ENCODE assay signal across 8 cellular contexts in the genomic region with DNA sequence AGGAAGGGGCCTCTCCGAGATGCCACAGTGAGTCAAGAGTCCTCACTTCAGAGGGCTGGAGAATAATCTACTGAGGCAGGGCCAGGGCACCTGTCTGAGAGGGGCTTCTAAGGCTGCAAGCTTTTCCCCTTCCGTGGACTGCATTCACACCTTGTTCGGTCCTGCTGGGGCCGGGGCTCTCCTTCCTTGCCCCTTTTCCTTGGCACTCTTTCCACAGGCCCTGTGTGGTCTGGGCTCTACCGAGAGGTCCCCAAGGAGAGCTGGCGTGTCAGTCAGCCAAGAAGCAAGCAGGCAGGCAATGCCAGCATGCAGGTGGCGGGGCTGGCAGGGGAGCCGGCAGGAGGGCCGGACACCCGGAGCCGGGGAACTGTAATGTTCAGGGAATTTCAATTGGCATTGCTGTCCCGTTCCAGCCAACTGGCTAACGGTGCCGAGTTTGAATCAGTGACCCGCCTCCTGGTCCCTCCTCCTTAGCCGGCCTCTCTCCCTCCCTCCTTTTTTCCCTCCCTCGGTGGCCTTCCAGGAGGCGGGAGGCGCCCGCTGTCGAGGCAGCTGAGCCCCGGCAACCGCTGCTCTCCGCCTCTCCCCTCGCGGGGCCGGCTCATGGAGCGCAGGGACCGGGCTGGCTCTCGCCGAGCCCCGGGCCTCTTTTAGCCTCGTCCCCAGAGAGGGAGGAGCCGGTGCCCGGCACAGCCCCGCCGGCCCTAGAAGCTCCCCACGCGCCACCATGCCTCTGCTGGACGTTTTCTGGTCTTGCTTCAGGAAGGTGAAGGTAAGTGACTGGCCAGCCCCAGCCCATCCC. TPM values are rescaled to one million over a fixed set of nuclear protein-coding genes. Genes with fewer than 3 reads are reported as not detected.
DNase-seq lines count a peak whose midpoint lies in the region; TF ChIP-seq lines count a peak whose summit lies in the region.

A gene with protein sequence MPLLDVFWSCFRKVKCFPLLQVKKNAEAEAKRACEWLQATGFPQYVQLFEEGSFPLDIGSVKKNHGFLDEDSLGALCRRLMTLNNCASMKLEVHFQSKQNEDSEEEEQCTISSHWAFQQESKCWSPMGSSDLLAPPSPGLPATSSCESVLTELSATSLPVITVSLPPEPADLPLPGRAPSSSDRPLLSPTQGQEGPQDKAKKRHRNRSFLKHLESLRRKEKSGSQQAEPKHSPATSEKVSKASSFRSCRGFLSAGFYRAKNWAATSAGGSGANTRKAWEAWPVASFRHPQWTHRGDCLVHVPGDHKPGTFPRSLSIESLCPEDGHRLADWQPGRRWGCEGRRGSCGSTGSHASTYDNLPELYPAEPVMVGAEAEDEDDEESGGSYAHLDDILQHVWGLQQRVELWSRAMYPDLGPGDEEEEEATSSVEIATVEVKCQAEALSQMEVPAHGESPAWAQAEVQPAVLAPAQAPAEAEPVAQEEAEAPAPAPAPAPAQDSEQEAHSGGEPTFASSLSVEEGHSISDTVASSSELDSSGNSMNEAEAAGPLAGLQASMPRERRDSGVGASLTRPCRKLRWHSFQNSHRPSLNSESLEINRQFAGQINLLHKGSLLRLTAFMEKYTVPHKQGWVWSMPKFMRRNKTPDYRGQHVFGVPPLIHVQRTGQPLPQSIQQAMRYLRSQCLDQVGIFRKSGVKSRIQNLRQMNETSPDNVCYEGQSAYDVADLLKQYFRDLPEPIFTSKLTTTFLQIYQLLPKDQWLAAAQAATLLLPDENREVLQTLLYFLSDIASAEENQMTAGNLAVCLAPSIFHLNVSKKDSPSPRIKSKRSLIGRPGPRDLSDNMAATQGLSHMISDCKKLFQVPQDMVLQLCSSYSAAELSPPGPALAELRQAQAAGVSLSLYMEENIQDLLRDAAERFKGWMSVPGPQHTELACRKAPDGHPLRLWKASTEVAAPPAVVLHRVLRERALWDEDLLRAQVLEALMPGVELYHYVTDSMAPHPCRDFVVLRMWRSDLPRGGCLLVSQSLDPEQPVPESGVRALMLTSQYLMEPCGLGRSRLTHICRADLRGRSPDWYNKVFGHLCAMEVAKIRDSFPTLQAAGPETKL (plus strand): TSS at position 511 of the 802 bp plus-strand sequence. CDS start 217 bp downstream, at position 728.

- peaks cover 14% of the 10 kb centered on the region for H3K27me3 ChIP-seq in WERI-Rb-1 (ENCODE audit: insufficient read depth, low read depth, severe bottlenecking)
- no peaks in the 10 kb centered on the region for H3K27me3 ChIP-seq in left ventricle myocardium inferior (ENCODE audit: low read depth)

- DNase-seq in ELF-1 (ENCODE audit: low read depth, low spot score) (peak; percentile 87), WERI-Rb-1 (peak; percentile 41), left ventricle myocardium inferior (peak; percentile 24), retinal pigment epithelial cell (ENCODE audit: low read depth) (peak; percentile 24), NCI-H146 treated with DMSO at 0.1 percent for 48 hours (lab: John Stamatoyannopoulos, UW; ENCODE audit: unreplicated experiment) (no peak)
- no peak for DNase-seq in stimulated activated CD4-positive, alpha-beta T cell treated with anti-CD3 and anti-CD28 coated beads, Interleukin-4, amount 100 ng/mL, for 1 hour
- no peak for DNase-seq in activated CD8-positive, alpha-beta memory T cell treated with anti-CD3 and anti-CD28 coated beads, Interleukin-2, amount 50 U/mL, for 48 hours
- DNase-seq in NK-92 treated with Interleukin-12 subunit alpha and Interleukin-12 subunit beta, amount 100 ng/mL, for 24 hours (lab: John Stamatoyannopoulos, UW) = no peak

- H3K4me3 ChIP-seq in WERI-Rb-1 (ENCODE audit: low read depth, low read length) (peak within 1 kb of the TSS; percentile 12; the same call in 1 of the 2 replicates), left ventricle myocardium inferior (peak within 1 kb of the TSS; percentile 59), retinal pigment epithelial cell (ENCODE audit: low read length) (peak within 1 kb of the TSS; percentile 31)

- TF ChIP-seq CTCF in WERI-Rb-1 (IDR thresholded peaks at IDR 0.05; ENCODE audit: low read depth, low read length) (peak; percentile 6; the same call in 1 of the 2 replicates), left ventricle myocardium inferior (IDR thresholded peaks at IDR 0.05; ENCODE audit: borderline replicate concordance) (no peak), retinal pigment epithelial cell (conservative IDR thresholded peaks at IDR 0.05; ENCODE audit: low read depth, low read length) (peak; percentile 15)

- intact Hi-C loops in left ventricle myocardium inferior (cut with micrococcal nuclease) = no loop called here

- H3K9me3 ChIP-seq in WERI-Rb-1 (ENCODE audit: severe bottlenecking) (no peaks in the 10 kb centered on the region), left ventricle myocardium inferior (replicated peaks) (no peaks in the 10 kb centered on the region)

- peaks cover 5% of the 10 kb centered on the region for H3K4me1 ChIP-seq in left ventricle myocardium inferior

- H3K36me3 ChIP-seq in WERI-Rb-1 = no peaks in the 10 kb centered on the region
- no peaks in the 10 kb centered on the region for H3K36me3 ChIP-seq in left ventricle myocardium inferior

- H3K27ac ChIP-seq in WERI-Rb-1 (no peak within 1 kb of the TSS), left ventricle myocardium inferior (replicated peaks) (peak within 1 kb of the TSS; percentile 40)

RNA-seq across cellular contexts. Expression of the gene that starts here (rescaled TPM):
- 9.3 TPM for total RNA-seq in left ventricle myocardium inferior

Comparison
In these comparisons a context has a peak if more than half of its experiments do, and no peak if none do; other contexts are left out.
1. DNase-seq: peak in ELF-1 (single experiment), WERI-Rb-1 (single experiment), left ventricle myocardium inferior (single experiment) and retinal pigment epithelial cell (single experiment); none in stimulated activated CD4-positive, alpha-beta T cell treated with anti-CD3 and anti-CD28 coated beads, Interleukin-4, amount 100 ng/mL, for 1 hour (single experiment), activated CD8-positive, alpha-beta memory T cell treated with anti-CD3 and anti-CD28 coated beads, Interleukin-2, amount 50 U/mL, for 48 hours (single experiment), NCI-H146 treated with DMSO at 0.1 percent for 48 hours (single experiment) and NK-92 treated with Interleukin-12 subunit alpha and Interleukin-12 subunit beta, amount 100 ng/mL, for 24 hours (single experiment).
2. Peak in every context shown above with its lines, with median percentiles within 50 percentile points of each other: H3K4me3 ChIP-seq.